Comparison of ENCODE assay signal across 14 cellular contexts in genomic region chr11:57205046-57205671, GRCh38. TPM values are rescaled to one million over a fixed set of nuclear protein-coding genes. Genes with fewer than 3 reads are reported as not detected.
DNase-seq lines count a peak whose midpoint lies in the region; ATAC-seq and TF ChIP-seq lines count a peak whose summit lies in the region.
"Had no signal": no experiment of that assay in that cellular context is flagged by ENCODE, and none has a peak within 500 bp of the region (broad histone marks: within the 10 kb centered on the region; RNA-seq: fewer than 3 reads in every experiment).

No MANE protein-coding gene starts in this region.

- H3K4me3 Mint-ChIP-seq in activated T-helper 17 cell treated with anti-CD3 and anti-CD28 coated beads, Interleukin-2, amount 50 U/mL, for 72 hours, result no peak overlapping the region
- H3K4me3 Mint-ChIP-seq: activated naive CD8-positive, alpha-beta T cell treated with anti-CD3 and anti-CD28 coated beads for 36 hours had no signal

- H3K36me3 ChIP-seq in lower lobe of right lung, result no peaks in the 10 kb centered on the region
- H3K36me3 ChIP-seq: vagina had no signal

- POLR2A ChIA-PET in RWPE1 (lab: Yijun Ruan, JAX; ENCODE audit: low non-redundant PET), result no interaction called here

- no peak overlapping the region for H3K27ac Mint-ChIP-seq in activated T-helper 17 cell treated with anti-CD3 and anti-CD28 coated beads, Interleukin-2, amount 50 U/mL, for 72 hours
- H3K27ac Mint-ChIP-seq: activated naive CD8-positive, alpha-beta T cell treated with anti-CD3 and anti-CD28 coated beads for 36 hours had no signal

- H3K4me3 ChIP-seq in AG09309 (ENCODE audit: control insufficient read depth, low read depth, low read length), result no peak overlapping the region
- H3K4me3 ChIP-seq in lower lobe of right lung, result no peak overlapping the region
- H3K4me3 ChIP-seq: PC-9, vagina had no signal

- intact Hi-C loops in lower lobe of right lung (cut with DNase I), result no loop called here

- peaks cover 32% of the 10 kb centered on the region for H3K4me1 ChIP-seq in lower lobe of right lung

- no peaks in the 10 kb centered on the region for H3K27me3 ChIP-seq in lower lobe of right lung (ENCODE audit: low read depth)
- H3K27me3 ChIP-seq: vagina had no signal

- ATAC-seq in esophagus mucosa (peak; percentile 35), lower lobe of right lung (peak in 1 of 2 donors; percentile 38), HG03095 (IDR thresholded peaks at IDR 0.05; ENCODE audit: unreplicated experiment) (no peak)
- ATAC-seq in activated T-helper 17 cell treated with anti-CD3 and anti-CD28 coated beads, Interleukin-2, amount 50 U/mL, for 72 hours (replicated peaks), result no peak

- H3K27ac ChIP-seq in lower lobe of right lung (no peak overlapping the region), RWPE1 (no peak overlapping the region)
- H3K27ac ChIP-seq: C4-2B, PC-9, vagina had no signal

- H3K27me3 Mint-ChIP-seq in activated T-helper 17 cell treated with anti-CD3 and anti-CD28 coated beads, Interleukin-2, amount 50 U/mL, for 72 hours, result peaks cover 18% of the 10 kb centered on the region

- H3K4me1 Mint-ChIP-seq in activated T-helper 17 cell treated with anti-CD3 and anti-CD28 coated beads, Interleukin-2, amount 50 U/mL, for 72 hours, result no peaks in the 10 kb centered on the region
- H3K4me1 Mint-ChIP-seq: activated naive CD8-positive, alpha-beta T cell treated with anti-CD3 and anti-CD28 coated beads for 36 hours had no signal

- no peaks in the 10 kb centered on the region for H3K9me3 ChIP-seq in lower lobe of right lung
- H3K9me3 ChIP-seq: vagina had no signal

- CTCF ChIA-PET in RWPE1 (lab: Yijun Ruan, JAX), result interaction anchor here (0.7 kb wide), 1 partner anchor 1201 kb away, joined by 3 read pairs; no protein-coding TSS in a partner anchor

- peak; percentile 82 for DNase-seq in AG09309 (ENCODE audit: low read depth)
- peak; percentile 38 for DNase-seq in OCI-M1 (lab: John Stamatoyannopoulos, UW)
- DNase-seq in lower lobe of right lung, result no peak
- DNase-seq in NCI-H2029 (lab: John Stamatoyannopoulos, UW), result no peak
- no peak for DNase-seq in RWPE1 (ENCODE audit: low spot score)
- DNase-seq: activated CD4-positive, alpha-beta T cell treated with anti-CD3 and anti-CD28 coated beads for 4 hours; activated naive CD8-positive, alpha-beta T cell treated with anti-CD3 and anti-CD28 coated beads for 36 hours; NCI-H1694 treated with DMSO at 0.1 percent for 48 hours had no signal

- no peaks in the 10 kb centered on the region for H3K36me3 Mint-ChIP-seq in activated T-helper 17 cell treated with anti-CD3 and anti-CD28 coated beads, Interleukin-2, amount 50 U/mL, for 72 hours (ENCODE audit: low read depth)
- H3K36me3 Mint-ChIP-seq: activated naive CD8-positive, alpha-beta T cell treated with anti-CD3 and anti-CD28 coated beads for 36 hours had no signal

- peak; percentile 50 for TF ChIP-seq CTCF in AG09309 (IDR thresholded peaks at IDR 0.05; ENCODE audit: control insufficient read depth, insufficient read depth, low read depth, low read length, missing control alignments)
- peak; percentile 24 for TF ChIP-seq CTCF in lower lobe of right lung (IDR thresholded peaks at IDR 0.05)
- no peak for TF ChIP-seq CTCF in RWPE1 (conservative IDR thresholded peaks at IDR 0.05; ENCODE audit: low read depth)

- H3K9me3 Mint-ChIP-seq in activated T-helper 17 cell treated with anti-CD3 and anti-CD28 coated beads, Interleukin-2, amount 50 U/mL, for 72 hours, result no peaks in the 10 kb centered on the region
- H3K9me3 Mint-ChIP-seq: activated naive CD8-positive, alpha-beta T cell treated with anti-CD3 and anti-CD28 coated beads for 36 hours had no signal

RNA-seq across cellular contexts. Expression of gene LRRC55, which starts 23.4 kb away (rescaled TPM):
- total RNA-seq in esophagus mucosa (0.08 TPM), lower lobe of right lung (0.12 TPM)
- total RNA-seq in activated T-helper 17 cell treated with anti-CD3 and anti-CD28 coated beads, Interleukin-2, amount 50 U/mL, for 72 hours, result not detected
- total RNA-seq: activated naive CD8-positive, alpha-beta T cell treated with anti-CD3 and anti-CD28 coated beads for 36 hours; PC-9 had no signal

RNA-seq across cellular contexts. Expression of gene APLNR, which starts 31.9 kb away (rescaled TPM):
- 1.8 TPM for total RNA-seq in esophagus mucosa
- 4.1 TPM for total RNA-seq in lower lobe of right lung
- total RNA-seq in activated T-helper 17 cell treated with anti-CD3 and anti-CD28 coated beads, Interleukin-2, amount 50 U/mL, for 72 hours, result not detected
- total RNA-seq: activated naive CD8-positive, alpha-beta T cell treated with anti-CD3 and anti-CD28 coated beads for 36 hours; PC-9 had no signal

Comparison
In these comparisons a context has a peak if more than half of its experiments do, and no peak if none do; other contexts are left out.
1. DNase-seq: peak in AG09309 (single experiment) and OCI-M1 (single experiment); none in lower lobe of right lung (single experiment), NCI-H2029 (single experiment) and RWPE1 (single experiment).